ENCODE assay signal across 1 cellular context in genomic region chr15:64246364-64247189, GRCh38.
TF ChIP-seq lines count a peak whose summit lies in the region.

No MANE protein-coding gene starts in this region.

TF ChIP-seq in GM23338, 12 proteins besides CTCF, POLR2A, EP300 and RAD21 (continued from another document):
- TF ChIP-seq ZNF462 (CRISPR knock-in tag; IDR thresholded peaks at IDR 0.05) (no peak), REST (IDR thresholded peaks at IDR 0.05; ENCODE audit: unreplicated experiment) (no peak), ZNF114 (CRISPR knock-in tag; IDR thresholded peaks at IDR 0.05) (no peak), EZH2phosphoT487 (IDR thresholded peaks at IDR 0.05; ENCODE audit: unreplicated experiment) (no peak), POLR2AphosphoS5 (IDR thresholded peaks at IDR 0.05; ENCODE audit: low read depth) (no peak), CREB1 (CRISPR knock-in tag; IDR thresholded peaks at IDR 0.05; ENCODE audit: low read depth) (no peak), NANOG (IDR thresholded peaks at IDR 0.05; ENCODE audit: borderline replicate concordance) (no peak), STAT1 (IDR thresholded peaks at IDR 0.05; ENCODE audit: unreplicated experiment) (no peak)
